In the genomic region with DNA sequence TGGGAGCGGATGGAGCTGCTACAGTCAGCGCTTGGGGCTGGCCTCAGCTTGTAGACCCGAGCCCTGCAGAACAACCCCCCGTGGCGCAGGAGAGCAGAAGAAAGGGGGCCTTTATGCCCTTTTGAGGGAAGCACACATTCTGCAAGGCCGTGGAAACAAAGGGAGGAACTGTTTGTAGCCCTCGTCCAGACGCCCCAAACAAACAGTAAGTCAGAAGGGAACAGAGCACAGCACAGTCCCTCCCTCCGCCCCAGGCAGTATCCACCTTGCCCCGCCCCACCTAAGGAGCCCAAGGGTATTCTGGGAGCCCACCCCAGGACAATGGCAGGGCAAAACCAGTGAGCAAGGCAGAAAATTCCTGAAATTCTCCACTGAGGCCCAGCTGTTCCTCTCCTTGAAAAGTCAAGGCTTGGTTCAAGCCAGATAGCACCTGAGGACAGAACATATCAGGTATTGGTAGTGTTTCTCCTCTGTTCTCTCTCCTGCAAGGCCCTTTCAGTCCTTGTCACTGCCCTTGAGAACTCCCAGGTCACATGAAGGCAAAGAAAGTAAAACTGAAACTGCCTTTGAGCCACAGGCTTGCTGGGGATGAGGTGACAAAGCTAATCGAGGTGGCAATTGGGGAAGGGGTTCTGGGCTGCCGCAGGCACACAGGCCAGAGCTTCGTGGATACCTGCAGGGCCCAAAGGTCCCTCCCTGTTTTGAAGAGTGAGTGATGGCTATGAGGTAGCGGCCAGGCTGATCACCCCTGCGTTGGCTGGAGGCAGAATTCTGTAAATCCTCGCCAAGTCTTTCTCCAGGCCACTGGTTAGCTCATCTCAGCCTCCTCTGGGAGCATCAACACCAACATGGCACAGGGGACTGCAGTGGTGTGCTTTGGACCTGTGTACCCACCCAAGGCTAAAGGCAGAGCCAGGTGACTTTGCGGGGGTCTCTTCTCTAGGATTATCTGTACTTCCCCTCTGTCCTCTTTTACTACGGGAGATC, we compare ENCODE assay signal across 8 cellular contexts. TPM values are rescaled to one million over a fixed set of nuclear protein-coding genes. Genes with fewer than 3 reads are reported as not detected.
A peak's percentile ranks its signal among the peaks of the same experiment; 100 is the strongest.
DNase-seq lines count a peak whose midpoint lies in the region; TF ChIP-seq lines count a peak whose summit lies in the region.

No MANE protein-coding gene starts in this region.

- 29% methylated on average over 18 of the region's 18 CpGs for WGBS in hepatocyte (ENCODE audit: low lambda C conversion rate, missing lambda C conversion rate)

- H3K9me3 Mint-ChIP-seq in T-helper 1 cell treated with Interleukin-12 subunit alpha and Interleukin-12 subunit beta and Interleukin-4 antibody, amounts not matched to agents 30 μg/mL and 1 μg/mL, for 36 hours, result peaks cover 6% of the 10 kb centered on the region

- H3K4me2 ChIP-seq in MM.1S (ENCODE audit: low read depth, low read length), result peak overlapping the region; percentile 85
- peak overlapping the region; percentile 84 for H3K4me2 ChIP-seq in hepatocyte

- in situ Hi-C loops in HAP-1 (cut with MboI; ENCODE audit: low sequenced_read_pairs), result no loop called here

- TF ChIP-seq POLR2A in uterus (IDR thresholded peaks at IDR 0.05), result peak in 1 of 2 donors; percentile 35

- H3K9me2 ChIP-seq in MM.1S (replicated peaks; ENCODE audit: insufficient read depth, low read length) (no peaks in the 10 kb centered on the region), hepatocyte (replicated peaks; ENCODE audit: insufficient read depth) (no peaks in the 10 kb centered on the region)

- peak overlapping the region; percentile 95 for H3K4me3 Mint-ChIP-seq in T-helper 1 cell treated with Interleukin-12 subunit alpha and Interleukin-12 subunit beta and Interleukin-4 antibody, amounts not matched to agents 30 μg/mL and 1 μg/mL, for 36 hours

- H3K4me3 ChIP-seq in HAP-1 (peak overlapping the region; percentile 32), MM.1S (ENCODE audit: low read length) (peak overlapping the region; percentile 87), ascending aorta (peak overlapping the region; percentile 73 to 81), hepatocyte (peak overlapping the region; percentile 35), rectal smooth muscle tissue (ENCODE audit: low read length) (peak overlapping the region; percentile 89), uterus (peak overlapping the region; percentile 44 to 55)

- H3K27me3 Mint-ChIP-seq in T-helper 1 cell treated with Interleukin-12 subunit alpha and Interleukin-12 subunit beta and Interleukin-4 antibody, amounts not matched to agents 30 μg/mL and 1 μg/mL, for 36 hours (ENCODE audit: low read depth), result no peaks in the 10 kb centered on the region

- DNase-seq in GM10266 (ENCODE audit: extremely low spot score) (peak; percentile 69), HAP-1 (ENCODE audit: low spot score in 2 of 2) (peak; percentile 89 to 95), MM.1S (peak; percentile 87), ascending aorta (ENCODE audit: low spot score in 2 of 2) (peak; percentile 18 to 66), hepatocyte (ENCODE audit: low spot score) (peak; percentile 75), uterus (peak; percentile 34 to 45)

- intact Hi-C loops in ascending aorta (cut with DNase I) (loop anchor here (2.0 kb wide), 1 partner anchor 54 kb away; the partner anchor contains the start of gene RPS6KA5), uterus (cut with DNase I; ENCODE audit: low total_unique reads) (no loop called here)

- peaks cover 17% of the 10 kb centered on the region; the same call in 1 of the 2 replicates for H3F3A ChIP-seq in MM.1S (ENCODE audit: insufficient read depth, low read length)

- H3K27me3 ChIP-seq in HAP-1 (ENCODE audit: low read depth) (no peaks in the 10 kb centered on the region), MM.1S (replicated peaks; ENCODE audit: insufficient read depth, low read length) (no peaks in the 10 kb centered on the region), ascending aorta (no peaks in the 10 kb centered on the region), hepatocyte (no peaks in the 10 kb centered on the region), rectal smooth muscle tissue (ENCODE audit: control insufficient read depth, insufficient read depth, low read length) (no peaks in the 10 kb centered on the region), uterus (no peaks in the 10 kb centered on the region)

- H3K9me3 ChIP-seq in HAP-1, result no peaks in the 10 kb centered on the region; the same call in 1 of the 2 replicates
- H3K9me3 ChIP-seq in MM.1S (replicated peaks; ENCODE audit: insufficient read depth, low read length), result no peaks in the 10 kb centered on the region
- H3K9me3 ChIP-seq in ascending aorta, result no peaks in the 10 kb centered on the region
- no peaks in the 10 kb centered on the region for H3K9me3 ChIP-seq in hepatocyte (ENCODE audit: low read depth)
- H3K9me3 ChIP-seq in uterus, result no peaks in the 10 kb centered on the region

- H3K79me2 ChIP-seq in MM.1S (ENCODE audit: low read length) (peaks cover 43% of the 10 kb centered on the region), hepatocyte (peaks cover 39% of the 10 kb centered on the region)

- peak overlapping the region; percentile 86 for H2AFZ ChIP-seq in MM.1S (ENCODE audit: low read length)
- H2AFZ ChIP-seq in hepatocyte, result peak overlapping the region; percentile 58

- H4K20me1 ChIP-seq in MM.1S (ENCODE audit: insufficient read depth, low read length), result no peaks in the 10 kb centered on the region
- H4K20me1 ChIP-seq in hepatocyte (ENCODE audit: insufficient read depth, poor library complexity, severe bottlenecking), result no peaks in the 10 kb centered on the region

- peaks cover 54% of the 10 kb centered on the region for H3K4me1 ChIP-seq in HAP-1
- H3K4me1 ChIP-seq in MM.1S (ENCODE audit: low read length), result 0 out of 2 replicates have a peak, but pooled peaks cover 3% of the 10 kb centered on the region
- H3K4me1 ChIP-seq in ascending aorta, result peaks cover 12 to 25% of the 10 kb centered on the region in 2 donors
- peaks cover 54% of the 10 kb centered on the region for H3K4me1 ChIP-seq in hepatocyte (ENCODE audit: insufficient read depth)
- peaks cover 20% of the 10 kb centered on the region for H3K4me1 ChIP-seq in rectal smooth muscle tissue (ENCODE audit: control insufficient read depth, insufficient read depth, low read length)
- H3K4me1 ChIP-seq in uterus, result peaks cover 0 to 6% of the 10 kb centered on the region in 2 donors

- H3K9ac ChIP-seq in MM.1S (ENCODE audit: low read length) (peak overlapping the region; percentile 96), rectal smooth muscle tissue (ENCODE audit: low read length) (peak overlapping the region; percentile 93)

- no peak for TF ChIP-seq CTCF in GM10266 (IDR thresholded peaks at IDR 0.05; ENCODE audit: control insufficient read depth, insufficient read depth, low read depth, missing control alignments)
- no peak for TF ChIP-seq CTCF in MM.1S (IDR thresholded peaks at IDR 0.05; ENCODE audit: low read length)
- TF ChIP-seq CTCF in ascending aorta (IDR thresholded peaks at IDR 0.05), result no peak
- TF ChIP-seq CTCF in hepatocyte (IDR thresholded peaks at IDR 0.05; ENCODE audit: poor library complexity), result no peak
- no peak for TF ChIP-seq CTCF in uterus (IDR thresholded peaks at IDR 0.05)

- peak overlapping the region; percentile 98 for H3K27ac ChIP-seq in MM.1S (ENCODE audit: low read length)
- peak overlapping the region; percentile 79 to 84 for H3K27ac ChIP-seq in ascending aorta
- H3K27ac ChIP-seq in hepatocyte, result peak overlapping the region; percentile 93
- peak overlapping the region; percentile 98 for H3K27ac ChIP-seq in rectal smooth muscle tissue (ENCODE audit: low read depth, low read length)
- peak overlapping the region; percentile 90 to 94 for H3K27ac ChIP-seq in uterus

- peaks cover 63% of the 10 kb centered on the region for H3K4me1 Mint-ChIP-seq in T-helper 1 cell treated with Interleukin-12 subunit alpha and Interleukin-12 subunit beta and Interleukin-4 antibody, amounts not matched to agents 30 μg/mL and 1 μg/mL, for 36 hours (ENCODE audit: low read depth)

- peak overlapping the region; percentile 97 for H3K27ac Mint-ChIP-seq in T-helper 1 cell treated with Interleukin-12 subunit alpha and Interleukin-12 subunit beta and Interleukin-4 antibody, amounts not matched to agents 30 μg/mL and 1 μg/mL, for 36 hours

- H3K36me3 ChIP-seq in HAP-1 (replicated peaks) (peaks cover 7% of the 10 kb centered on the region; the same call in 1 of the 2 replicates), MM.1S (replicated peaks; ENCODE audit: insufficient read depth, low read length) (no peaks in the 10 kb centered on the region), ascending aorta (no peaks in the 10 kb centered on the region), hepatocyte (replicated peaks; ENCODE audit: insufficient read depth, low read depth) (no peaks in the 10 kb centered on the region), rectal smooth muscle tissue (ENCODE audit: control insufficient read depth, insufficient read depth, low read length) (peaks cover 3% of the 10 kb centered on the region), uterus (no peaks in the 10 kb centered on the region)

- H3K36me3 Mint-ChIP-seq in T-helper 1 cell treated with Interleukin-12 subunit alpha and Interleukin-12 subunit beta and Interleukin-4 antibody, amounts not matched to agents 30 μg/mL and 1 μg/mL, for 36 hours (ENCODE audit: low read depth), result peaks cover 34% of the 10 kb centered on the region

RNA-seq across cellular contexts. Expression of gene DGLUCY, which starts 0.5 kb away (rescaled TPM):
- 59.2 TPM for total RNA-seq in ascending aorta
- total RNA-seq in hepatocyte, result 41.0 and 51.3 TPM in 2 replicates
- 34.3 and 44.8 TPM in 2 replicates for polyA plus RNA-seq in hepatocyte
- total RNA-seq in uterus, result 10 to 100 TPM; 14.7 to 81.5 (median 61.6) TPM

RNA-seq across cellular contexts. Expression of gene RPS6KA5, which starts 53.9 kb away (rescaled TPM):
- total RNA-seq in ascending aorta (0.21 TPM), hepatocyte (6.3 and 6.7 TPM in 2 replicates), uterus (10 to 100 TPM in 2 of 4 donors, 1 to 10 TPM in 2; 3.8 to 20.0 (median 14.8) TPM)
- 3.0 and 4.8 TPM in 2 replicates for polyA plus RNA-seq in hepatocyte

Comparison
In these comparisons a context has a peak if more than half of its experiments do, and no peak if none do; other contexts are left out.
1. Peak in every context shown above with its lines: DNase-seq, H3K4me3 ChIP-seq and H3K27ac ChIP-seq.
2. DNase-seq: peak in every context shown above with its lines; median percentile 92 in HAP-1; 87 in MM.1S; 75 in hepatocyte; 69 in GM10266; 42 in ascending aorta; 40 in uterus.
3. H3K4me3 ChIP-seq: peak in every context shown above with its lines; median percentile 89 in rectal smooth muscle tissue; 87 in MM.1S; 77 in ascending aorta; 50 in uterus; 35 in hepatocyte; 32 in HAP-1.